10 cellular contexts compared by ENCODE assay signal in genomic region chr18:59024829-59025228, GRCh38.
A peak's percentile ranks its signal among the peaks of the same experiment; 100 is the strongest.
DNase-seq lines count a peak whose midpoint lies in the region; ATAC-seq and TF ChIP-seq lines count a peak whose summit lies in the region.
"Had no signal": no experiment of that assay in that cellular context is flagged by ENCODE, and none has a peak within 500 bp of the region (broad histone marks: within the 10 kb centered on the region; RNA-seq: fewer than 3 reads in every experiment).

No MANE protein-coding gene starts in this region.

- intact Hi-C loops in IMR-90 (cut with micrococcal nuclease) = no loop called here

- peak; percentile 85 for ATAC-seq in IMR-90 (ENCODE audit: low read depth)
- no peak for ATAC-seq in activated CD4-positive, CD25-positive, alpha-beta regulatory T cell treated with anti-CD3 and anti-CD28 coated beads, Interleukin-2, amount 50 U/mL, for 24 hours
- ATAC-seq in naive thymus-derived CD8-positive, alpha-beta T cell = no peak
- ATAC-seq: activated CD8-positive, alpha-beta T cell treated with anti-CD3 and anti-CD28 coated beads, Interleukin-2, amount 10 ng/mL, durations not matched to agents 7 days and 5 days had no signal

- no CpG with 5 or more reads among the region's 3 CpGs for WGBS in IMR-90 (ENCODE audit: extremely low coverage in 2 of 2, insufficient read length in 1 of 2), 2 experiments
- WGBS in suprapubic skin = 26% methylated on average over 3 of the region's 3 CpGs

- CTCF ChIA-PET in IMR-90 (lab: Yijun Ruan, JAX) = interaction anchor here (0.8 to 0.9 kb wide), 2 partner anchors 18 to 26 kb away, joined by 3 read pairs; no protein-coding TSS in a partner anchor

- BruUV-seq in IMR-90 (replicated peaks; lab: Mats Ljungman, UMichigan) = no TSS peak

- 0 out of 2 replicates have a peak overlapping the region, but pooled peaks have one; percentile 15 for H3K4me2 ChIP-seq in IMR-90 (ENCODE audit: low read depth, low read length)

- no peak overlapping the region for H3K27ac Mint-ChIP-seq in naive thymus-derived CD8-positive, alpha-beta T cell
- H3K27ac Mint-ChIP-seq: activated CD8-positive, alpha-beta T cell treated with anti-CD3 and anti-CD28 coated beads, Interleukin-2, amount 10 ng/mL, durations not matched to agents 7 days and 5 days; activated naive CD4-positive, alpha-beta T cell treated with anti-CD3 and anti-CD28 coated beads, Interleukin-2, amount 50 U/mL, for 24 hours had no signal

- H4K91ac ChIP-seq in IMR-90 (ENCODE audit: insufficient read depth, low read depth, low read length) = no peak overlapping the region

- peak overlapping the region; percentile 48; the same call in 1 of the 3 replicates for H2BK15ac ChIP-seq in IMR-90 (ENCODE audit: low read depth, low read length)

- H3K14ac ChIP-seq in IMR-90 (replicated peaks; ENCODE audit: low read depth, low read length) = no peak overlapping the region

- H2BK20ac ChIP-seq in IMR-90 (ENCODE audit: low read depth, low read length) = no peak overlapping the region

- TF ChIP-seq CTCF in IMR-90 (conservative IDR thresholded peaks at IDR 0.05; ENCODE audit: low read depth, low read length) = no peak
- TF ChIP-seq CTCF in suprapubic skin (IDR thresholded peaks at IDR 0.05) = no peak

- H3K56ac ChIP-seq in IMR-90 (ENCODE audit: extremely low read depth, insufficient read depth, low read length) = no peak overlapping the region

- H3K18ac ChIP-seq in IMR-90 (ENCODE audit: low read depth, low read length) = no peak overlapping the region

- H3K23ac ChIP-seq in IMR-90 (ENCODE audit: low read depth, low read length) = no peak overlapping the region

- no peaks in the 10 kb centered on the region for H4K20me1 ChIP-seq in IMR-90 (ENCODE audit: insufficient read depth, low read length)

- no peak overlapping the region for H3K4me3 ChIP-seq in IMR-90 (ENCODE audit: insufficient read depth, low read depth, low read length)
- H3K4me3 ChIP-seq in suprapubic skin = no peak overlapping the region

- no peak for TF ChIP-seq RAD21 in IMR-90 (IDR thresholded peaks at IDR 0.05; ENCODE audit: low read length)

- no peaks in the 10 kb centered on the region for H3K79me1 ChIP-seq in IMR-90 (ENCODE audit: low read depth in 1 of 2, low read length in 2 of 2)

- H2AK9ac ChIP-seq in IMR-90 (replicated peaks; ENCODE audit: low read depth, low read length, poor library complexity) = no peak overlapping the region

- no peaks in the 10 kb centered on the region; the same call in 1 of the 2 replicates for H3K9me1 ChIP-seq in IMR-90 (ENCODE audit: insufficient read depth, low read length)

- H2AK5ac ChIP-seq in IMR-90 (ENCODE audit: low read depth, low read length) = no peak overlapping the region

- H3K4me3 Mint-ChIP-seq in naive thymus-derived CD8-positive, alpha-beta T cell = no peak overlapping the region
- H3K4me3 Mint-ChIP-seq: activated CD8-positive, alpha-beta T cell treated with anti-CD3 and anti-CD28 coated beads, Interleukin-2, amount 10 ng/mL, durations not matched to agents 7 days and 5 days; activated naive CD4-positive, alpha-beta T cell treated with anti-CD3 and anti-CD28 coated beads, Interleukin-2, amount 50 U/mL, for 24 hours had no signal

- H2AFZ ChIP-seq in IMR-90 (replicated peaks; ENCODE audit: low read length, poor library complexity) = no peak overlapping the region

- H4K5ac ChIP-seq in IMR-90 (ENCODE audit: low read depth, low read length) = no peak overlapping the region

- in situ Hi-C loops in IMR-90 (cut with MboI; ENCODE audit: low sequenced_read_pairs) = no loop called here

- H4K8ac ChIP-seq in IMR-90 (ENCODE audit: low read depth in 2 of 2, low read length in 2 of 2) = no peak overlapping the region

- no peak overlapping the region for H2BK5ac ChIP-seq in IMR-90 (ENCODE audit: low read depth, low read length, poor library complexity, severe bottlenecking)

- peaks cover 0 to 20% (median 5%) of the 10 kb centered on the region in 5 donors for H3K27me3 Mint-ChIP-seq in naive thymus-derived CD8-positive, alpha-beta T cell

- H2BK120ac ChIP-seq in IMR-90 (ENCODE audit: low read depth, low read length) = no peak overlapping the region

- H3K36me3 ChIP-seq in IMR-90 (ENCODE audit: control insufficient read depth, insufficient read depth, low read length) = no peaks in the 10 kb centered on the region
- no peaks in the 10 kb centered on the region for H3K36me3 ChIP-seq in suprapubic skin

- H3K9me3 Mint-ChIP-seq in naive thymus-derived CD8-positive, alpha-beta T cell = peaks cover 0 to 3% (median 0%) of the 10 kb centered on the region in 9 donors
- H3K9me3 Mint-ChIP-seq: activated naive CD4-positive, alpha-beta T cell treated with anti-CD3 and anti-CD28 coated beads, Interleukin-2, amount 50 U/mL, for 24 hours had no signal

- H3K4me1 ChIP-seq in IMR-90 (ENCODE audit: control insufficient read depth, insufficient read depth, low read length) (peaks cover 4% of the 10 kb centered on the region; the same call in 1 of the 2 replicates), suprapubic skin (peaks cover 34% of the 10 kb centered on the region)

- dilution Hi-C loops in IMR-90 (cut with HindIII; ENCODE audit: low sequenced_read_pairs, unreplicated experiment) = no loop called here

- no peaks in the 10 kb centered on the region for H3K36me3 Mint-ChIP-seq in naive thymus-derived CD8-positive, alpha-beta T cell
- H3K36me3 Mint-ChIP-seq: activated naive CD4-positive, alpha-beta T cell treated with anti-CD3 and anti-CD28 coated beads, Interleukin-2, amount 50 U/mL, for 24 hours had no signal

- H3K4ac ChIP-seq in IMR-90 (ENCODE audit: low read depth, low read length) = no peak overlapping the region

- H3K27me3 ChIP-seq in IMR-90 (ENCODE audit: control insufficient read depth, insufficient read depth, low read length) (no peaks in the 10 kb centered on the region), suprapubic skin (no peaks in the 10 kb centered on the region)

- TF ChIP-seq POLR2A in IMR-90 (IDR thresholded peaks at IDR 0.05; ENCODE audit: low read depth, low read length) = no peak
- TF ChIP-seq POLR2A in suprapubic skin (IDR thresholded peaks at IDR 0.05) = no peak

- POLR2A ChIA-PET in IMR-90 (lab: Charles Lee; ENCODE audit: unreplicated experiment) = no interaction called here
- POLR2A ChIA-PET in naive thymus-derived CD8-positive, alpha-beta T cell (lab: Charles Lee) = no interaction called here

- TF ChIP-seq EP300 in suprapubic skin (IDR thresholded peaks at IDR 0.05) = no peak

- peaks cover 0 to 1% (median 0%) of the 10 kb centered on the region in 4 donors for H3K4me1 Mint-ChIP-seq in naive thymus-derived CD8-positive, alpha-beta T cell
- H3K4me1 Mint-ChIP-seq: activated naive CD4-positive, alpha-beta T cell treated with anti-CD3 and anti-CD28 coated beads, Interleukin-2, amount 50 U/mL, for 24 hours had no signal

- H3K9ac ChIP-seq in IMR-90 (ENCODE audit: low read depth, low read length) = no peak overlapping the region

- H3K9me3 ChIP-seq in IMR-90 (ENCODE audit: control insufficient read depth, insufficient read depth, low read length) = no peaks in the 10 kb centered on the region
- H3K9me3 ChIP-seq in suprapubic skin = no peaks in the 10 kb centered on the region

- DNase-seq in IMR-90 (peak; percentile 65), caudate nucleus (lab: John Stamatoyannopoulos, UW) (no peak), iris pigment epithelial cell (ENCODE audit: low read depth) (peak; percentile 91), suprapubic skin (ENCODE audit: low spot score in 2 of 2) (no peak), DMS79 (lab: John Stamatoyannopoulos, UW) (no peak), hippocampal formation (lab: John Stamatoyannopoulos, UW) (no peak)
- no peak for DNase-seq in naive thymus-derived CD8-positive, alpha-beta T cell
- DNase-seq: activated CD8-positive, alpha-beta T cell treated with anti-CD3 and anti-CD28 coated beads, Interleukin-2, amount 10 ng/mL, durations not matched to agents 7 days and 5 days had no signal

- no peak overlapping the region for H3K27ac ChIP-seq in IMR-90 (ENCODE audit: insufficient read depth, low read length)
- peak overlapping the region; percentile 5 for H3K27ac ChIP-seq in caudate nucleus (ENCODE audit: low read depth, low read length)
- H3K27ac ChIP-seq in suprapubic skin = peak overlapping the region; percentile 27

TF ChIP-seq in IMR-90, 13 proteins besides CTCF, POLR2A, EP300 and RAD21:
- TF ChIP-seq ELK1 (IDR thresholded peaks at IDR 0.05; ENCODE audit: borderline replicate concordance, low read depth, low read length) (no peak), CEBPB (IDR thresholded peaks at IDR 0.05; ENCODE audit: low read depth, low read length) (no peak), MAFK (IDR thresholded peaks at IDR 0.05; ENCODE audit: low read depth, low read length) (no peak), RFX5 (IDR thresholded peaks at IDR 0.05; ENCODE audit: low read depth, low read length) (no peak), MXI1 (IDR thresholded peaks at IDR 0.05; ENCODE audit: borderline replicate concordance, low read depth, low read length) (no peak), RCOR1 (IDR thresholded peaks at IDR 0.05; ENCODE audit: insufficient replicate concordance, low read length) (no peak)

Comparison
In these comparisons a context has a peak if more than half of its experiments do, and no peak if none do; other contexts are left out.
1. DNase-seq: peak in IMR-90 (single experiment) and iris pigment epithelial cell (single experiment); none in caudate nucleus (0 of 61), suprapubic skin (0 of 2), DMS79 (single experiment), hippocampal formation (0 of 2) and naive thymus-derived CD8-positive, alpha-beta T cell (0 of 10).